ENCODE assay signal across 8 cellular contexts in genomic region chr6:113969888-113970807, GRCh38. TPM values are rescaled to one million over a fixed set of nuclear protein-coding genes. Genes with fewer than 3 reads are reported as not detected.
DNase-seq lines count a peak whose midpoint lies in the region; ATAC-seq and TF ChIP-seq lines count a peak whose summit lies in the region.

No MANE protein-coding gene starts in this region.

- no peak for TF ChIP-seq POLR2A in tibial nerve (IDR thresholded peaks at IDR 0.05)

- peak overlapping the region; percentile 91 to 97 for H3K27ac Mint-ChIP-seq in activated naive CD4-positive, alpha-beta T cell treated with anti-CD3 and anti-CD28 coated beads, Interleukin-2, amount 50 U/mL, for 72 hours
- peak overlapping the region; percentile 98 for H3K27ac Mint-ChIP-seq in osteocyte (ENCODE audit: unreplicated experiment)

- H3K36me3 Mint-ChIP-seq in activated naive CD4-positive, alpha-beta T cell treated with anti-CD3 and anti-CD28 coated beads, Interleukin-2, amount 50 U/mL, for 72 hours = peaks cover 6 to 8% of the 10 kb centered on the region in 2 donors
- no peaks in the 10 kb centered on the region for H3K36me3 Mint-ChIP-seq in osteocyte (ENCODE audit: unreplicated experiment)

- intact Hi-C loops in Right ventricle myocardium superior (cut with DNase I) = no loop called here

- DNase-seq in COR-L47 (lab: John Stamatoyannopoulos, UW) (peak; percentile 14), GM20000 (ENCODE audit: low spot score) (peak; percentile 56), HL-60 (ENCODE audit: low read depth in 1 of 2, low spot score in 1 of 2) (peak in 1 of 2 experiments; percentile 61), SJSA1 (ENCODE audit: low read depth in 1 of 2, low spot score in 2 of 2) (peak; percentile 57), Right ventricle myocardium superior (peak; percentile 73), osteocyte (ENCODE audit: extremely low spot score, unreplicated experiment) (peak; percentile 87), tibial nerve (ENCODE audit: low spot score in 2 of 2) (peak in 1 of 2 donors; percentile 13)
- peak in 1 of 2 donors; percentile 47 for DNase-seq in activated naive CD4-positive, alpha-beta T cell treated with anti-CD3 and anti-CD28 coated beads, Interleukin-2, amount 50 U/mL, for 72 hours (ENCODE audit: low spot score in 2 of 2)

- H3K27me3 ChIP-seq in HL-60 (ENCODE audit: insufficient read depth, poor library complexity, severe bottlenecking) = no peaks in the 10 kb centered on the region
- H3K27me3 ChIP-seq in SJSA1 (replicated peaks) = no peaks in the 10 kb centered on the region
- no peaks in the 10 kb centered on the region for H3K27me3 ChIP-seq in tibial nerve

- peak overlapping the region; percentile 99 for H3K4me3 Mint-ChIP-seq in osteocyte (ENCODE audit: unreplicated experiment)

- no peak for TF ChIP-seq CTCF in GM20000 (IDR thresholded peaks at IDR 0.05; ENCODE audit: extremely low read depth, missing control alignments)
- TF ChIP-seq CTCF in HL-60 (IDR thresholded peaks at IDR 0.05; ENCODE audit: insufficient read depth, low read length) = no peak
- TF ChIP-seq CTCF in osteocyte (IDR thresholded peaks at IDR 0.05) = no peak
- TF ChIP-seq CTCF in tibial nerve (IDR thresholded peaks at IDR 0.05) = no peak

- peaks cover 37% of the 10 kb centered on the region for H3K4me1 Mint-ChIP-seq in osteocyte (ENCODE audit: unreplicated experiment)

- H3K36me3 ChIP-seq in SJSA1 (peaks cover 13% of the 10 kb centered on the region), tibial nerve (no peaks in the 10 kb centered on the region)

- H3K4me3 ChIP-seq in HL-60 (replicated peaks; ENCODE audit: insufficient read depth, low read length) (peak overlapping the region; percentile 67), SJSA1 (peak overlapping the region; percentile 86), tibial nerve (peak overlapping the region; percentile 57 to 98 (median 78))

- H3K27ac ChIP-seq in HL-60 (replicated peaks) (peak overlapping the region; percentile 97), SJSA1 (peak overlapping the region; percentile 83), tibial nerve (peak overlapping the region; percentile 77 to 96 (median 89))

- H3K27me3 Mint-ChIP-seq in osteocyte (ENCODE audit: unreplicated experiment) = no peaks in the 10 kb centered on the region

- TF ChIP-seq EP300 in tibial nerve (IDR thresholded peaks at IDR 0.05) = no peak

- peak; percentile 42 to 51 for ATAC-seq in activated naive CD4-positive, alpha-beta T cell treated with anti-CD3 and anti-CD28 coated beads, Interleukin-2, amount 50 U/mL, for 72 hours
- ATAC-seq in Right ventricle myocardium superior (ENCODE audit: poor library complexity) = peak; percentile 64

- H3K4me1 ChIP-seq in SJSA1 (replicated peaks) (no peaks in the 10 kb centered on the region), tibial nerve (peaks cover 0 to 46% (median 20%) of the 10 kb centered on the region in 4 donors)

- 1% methylated on average over 33 to 43 of the region's 70 CpGs for WGBS in tibial nerve, 2 donors

- H3K9me3 ChIP-seq in SJSA1 (replicated peaks) = no peaks in the 10 kb centered on the region
- H3K9me3 ChIP-seq in tibial nerve = no peaks in the 10 kb centered on the region

- no peaks in the 10 kb centered on the region for H3K9me3 Mint-ChIP-seq in activated naive CD4-positive, alpha-beta T cell treated with anti-CD3 and anti-CD28 coated beads, Interleukin-2, amount 50 U/mL, for 72 hours
- no peaks in the 10 kb centered on the region for H3K9me3 Mint-ChIP-seq in osteocyte (ENCODE audit: unreplicated experiment)

RNA-seq across cellular contexts. Expression of gene HDAC2, which starts 0.8 kb away (rescaled TPM):
- total RNA-seq in SJSA1 (2014; rRNA removed; shearing (Covaris generic)) = 87.3 and 98.4 TPM in 2 replicates
- 10 to 100 TPM; 84.6 to 89.7 TPM for total RNA-seq in activated naive CD4-positive, alpha-beta T cell treated with anti-CD3 and anti-CD28 coated beads, Interleukin-2, amount 50 U/mL, for 72 hours
- total RNA-seq in Right ventricle myocardium superior (41.0 TPM), osteocyte (147 and 153 TPM in 2 replicates), tibial nerve (10 to 100 TPM; 39.9 to 60.2 (median 47.1) TPM)
